In the genomic region with DNA sequence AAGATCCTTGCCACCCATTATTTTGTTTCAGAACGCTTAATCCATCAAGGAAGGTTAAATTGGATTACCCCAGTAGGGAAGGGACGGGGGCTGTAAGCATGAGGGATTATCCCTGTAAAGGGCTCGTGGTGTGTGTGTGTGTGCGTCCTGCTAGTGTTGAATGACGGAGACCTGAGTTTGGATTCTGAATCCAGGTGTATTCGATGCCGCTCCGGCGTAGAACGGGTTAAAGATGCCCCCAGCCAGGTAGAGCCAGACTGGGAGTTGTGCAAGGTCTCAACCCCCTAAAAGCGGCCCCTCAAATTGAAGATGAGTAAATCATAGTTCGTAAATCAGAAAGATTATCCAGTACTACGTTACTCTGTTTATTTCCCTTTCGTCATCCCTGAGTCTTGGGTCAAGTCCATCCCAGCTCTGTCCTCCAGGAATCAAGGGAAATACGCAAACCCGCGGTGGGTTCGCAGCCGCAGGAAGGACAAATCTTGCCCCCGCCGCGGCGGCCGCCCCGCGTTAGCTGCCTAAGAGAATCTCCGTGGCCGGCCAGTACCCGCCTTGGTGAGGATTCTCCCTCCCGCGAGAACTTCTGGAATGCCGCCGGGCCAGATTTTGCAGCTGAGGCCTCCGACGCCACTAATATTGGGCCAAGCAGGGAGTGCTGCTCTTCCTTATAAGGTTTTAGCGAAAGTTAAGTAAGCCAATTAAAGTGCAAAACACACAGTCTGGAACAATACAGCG, we compare ENCODE assay signal across 8 cellular contexts. TPM values are rescaled to one million over a fixed set of nuclear protein-coding genes. Genes with fewer than 3 reads are reported as not detected.
DNase-seq lines count a peak whose midpoint lies in the region; ATAC-seq and TF ChIP-seq lines count a peak whose summit lies in the region.

No MANE protein-coding gene starts in this region.

- peaks cover 20% of the 10 kb centered on the region for H3K27me3 ChIP-seq in CD4-positive, CD25-positive, alpha-beta regulatory T cell (ENCODE audit: control insufficient read depth, insufficient read depth, low read length)
- peaks cover 7% of the 10 kb centered on the region for H3K27me3 ChIP-seq in NT2/D1 (ENCODE audit: insufficient read depth, insufficient read length)
- H3K27me3 ChIP-seq in brain microvascular endothelial cell (replicated peaks), result no peaks in the 10 kb centered on the region
- H3K27me3 ChIP-seq in iPS-18a (ENCODE audit: control insufficient read depth, insufficient read depth, low read length), result peaks cover 47% of the 10 kb centered on the region

- peaks cover 0 to 2% (median 0%) of the 10 kb centered on the region in 7 donors for H3K9me3 Mint-ChIP-seq in CD4-positive, CD25-positive, alpha-beta regulatory T cell

- no peak for TF ChIP-seq CTCF in brain microvascular endothelial cell (IDR thresholded peaks at IDR 0.05; ENCODE audit: low read depth, low read length, missing control alignments)

- ATAC-seq in CD4-positive, CD25-positive, alpha-beta regulatory T cell (ENCODE audit: low read depth in 2 of 2), result peak; percentile 4 to 15
- peak; percentile 25 for ATAC-seq in GM18907 (IDR thresholded peaks at IDR 0.05; ENCODE audit: unreplicated experiment)
- ATAC-seq in HG03135 (IDR thresholded peaks at IDR 0.05; ENCODE audit: unreplicated experiment), result peak; percentile 18
- ATAC-seq in sciatic nerve, result peak; percentile 78

- peaks cover 30% of the 10 kb centered on the region for H3K27me3 Mint-ChIP-seq in CD4-positive, CD25-positive, alpha-beta regulatory T cell

- H3K4me1 Mint-ChIP-seq in CD4-positive, CD25-positive, alpha-beta regulatory T cell, result peaks cover 9 to 45% (median 34%) of the 10 kb centered on the region in 4 donors

- H3K9me3 ChIP-seq in CD4-positive, CD25-positive, alpha-beta regulatory T cell (ENCODE audit: control insufficient read depth in 2 of 2, low read length in 2 of 2), result no peaks in the 10 kb centered on the region
- H3K9me3 ChIP-seq in NT2/D1 (ENCODE audit: insufficient read depth, low read length) (no peaks in the 10 kb centered on the region), iPS-18a (ENCODE audit: control insufficient read depth, low read depth, low read length) (no peaks in the 10 kb centered on the region)

- H3K4me3 ChIP-seq in CD4-positive, CD25-positive, alpha-beta regulatory T cell (ENCODE audit: low read depth, low read length), result peak overlapping the region; percentile 91
- H3K4me3 ChIP-seq in NT2/D1 (ENCODE audit: insufficient read length, low read depth) (peak overlapping the region; percentile 86), brain microvascular endothelial cell (ENCODE audit: low read depth, low read length) (peak overlapping the region; percentile 79), iPS-18a (ENCODE audit: low read length) (peak overlapping the region; percentile 79)

- peaks cover 39% of the 10 kb centered on the region for H3K4me1 ChIP-seq in CD4-positive, CD25-positive, alpha-beta regulatory T cell (ENCODE audit: control insufficient read depth, insufficient read depth, low read length, poor library complexity, severe bottlenecking)
- H3K4me1 ChIP-seq in NT2/D1 (ENCODE audit: insufficient read depth, insufficient read length), result peaks cover 3% of the 10 kb centered on the region
- H3K4me1 ChIP-seq in iPS-18a (ENCODE audit: control insufficient read depth, low read depth, low read length), result peaks cover 26% of the 10 kb centered on the region

- H3K27ac ChIP-seq in CD4-positive, CD25-positive, alpha-beta regulatory T cell (ENCODE audit: insufficient read depth, low read length, poor library complexity, severe bottlenecking), result peak overlapping the region; percentile 67
- H3K27ac ChIP-seq in brain microvascular endothelial cell (peak overlapping the region; percentile 55), iPS-18a (ENCODE audit: low read length) (no peak overlapping the region)

- in situ Hi-C loops in brain microvascular endothelial cell (cut with HindIII; ENCODE audit: low pct_ligation_motif_present, low sequenced_read_pairs), result loop anchor here (25.0 kb wide), 1 partner anchor 210 kb away; the partner anchor contains the start of gene CDKN2B

- no peaks in the 10 kb centered on the region for H3K36me3 ChIP-seq in CD4-positive, CD25-positive, alpha-beta regulatory T cell (ENCODE audit: control insufficient read depth, insufficient read depth, low read length)
- H3K36me3 ChIP-seq in NT2/D1 (ENCODE audit: insufficient read depth, insufficient read length, low read length) (peaks cover 39% of the 10 kb centered on the region), brain microvascular endothelial cell (replicated peaks) (no peaks in the 10 kb centered on the region), iPS-18a (ENCODE audit: control insufficient read depth, low read depth, low read length) (peaks cover 11% of the 10 kb centered on the region)

- intact Hi-C loops in sciatic nerve (cut with DNase I), result no loop called here

- peak overlapping the region; percentile 92 to 99 (median 98) for H3K4me3 Mint-ChIP-seq in CD4-positive, CD25-positive, alpha-beta regulatory T cell

- peak overlapping the region; percentile 89 to 99 (median 92) for H3K27ac Mint-ChIP-seq in CD4-positive, CD25-positive, alpha-beta regulatory T cell

- H3K9ac ChIP-seq in NT2/D1 (ENCODE audit: insufficient read length, low read depth) (peak overlapping the region; percentile 86), iPS-18a (ENCODE audit: low read length) (peak overlapping the region; percentile 92)

- DNase-seq in CD4-positive, CD25-positive, alpha-beta regulatory T cell, result peak in 1 of 3 donors; percentile 4
- DNase-seq in NT2/D1 (ENCODE audit: low read depth, low spot score), result peak; percentile 47
- peak; percentile 86 for DNase-seq in brain microvascular endothelial cell
- peak; percentile 85 for DNase-seq in sciatic nerve (ENCODE audit: low spot score)
- no peak for DNase-seq in NOMO-1 treated with dmso at 0.1 percent for 144 hours (lab: John Stamatoyannopoulos, UW; ENCODE audit: unreplicated experiment)

- H3K36me3 Mint-ChIP-seq in CD4-positive, CD25-positive, alpha-beta regulatory T cell, result no peaks in the 10 kb centered on the region

RNA-seq across cellular contexts. Expression of gene MTAP, which starts 0.6 kb away (rescaled TPM):
- 22.5 TPM for total RNA-seq in CD4-positive, CD25-positive, alpha-beta regulatory T cell
- polyA plus RNA-seq in CD4-positive, CD25-positive, alpha-beta regulatory T cell, result 10 to 100 TPM in 3 of 4 donors, 1 to 10 TPM in 1; 8.2 to 16.6 (median 14.7) TPM
- total RNA-seq in sciatic nerve, result 42.5 TPM

Comparison
In these comparisons a context has a peak if more than half of its experiments do, and no peak if none do; other contexts are left out.
1. ATAC-seq: peak in every context shown above with its lines; median percentile 78 in sciatic nerve; 25 in GM18907; 18 in HG03135; 10 in CD4-positive, CD25-positive, alpha-beta regulatory T cell.